ENCODE assay signal across 25 cellular contexts in genomic region chr3:40211579-40211978, GRCh38.
DNase-seq lines count a peak whose midpoint lies in the region; ATAC-seq and TF ChIP-seq lines count a peak whose summit lies in the region.
"Had no signal": no experiment of that assay in that cellular context is flagged by ENCODE, and none has a peak within 500 bp of the region (broad histone marks: within the 10 kb centered on the region; RNA-seq: fewer than 3 reads in every experiment).

No MANE protein-coding gene starts in this region.

- BruUV-seq in Calu3 (replicated peaks; lab: Mats Ljungman, UMichigan) (no TSS peak), PC-3 (replicated peaks; lab: Mats Ljungman, UMichigan) (no TSS peak)

- H3K9me2 ChIP-seq in PC-3 (replicated peaks; ENCODE audit: low read length) (no peaks in the 10 kb centered on the region), hepatocyte (replicated peaks; ENCODE audit: insufficient read depth) (no peaks in the 10 kb centered on the region)

- no peaks in the 10 kb centered on the region for H4K20me1 ChIP-seq in PC-3 (ENCODE audit: low read length)
- H4K20me1 ChIP-seq in hepatocyte (ENCODE audit: insufficient read depth, poor library complexity, severe bottlenecking), result no peaks in the 10 kb centered on the region

- POLR2A ChIA-PET in PC-3 (lab: Charles Lee; ENCODE audit: unreplicated experiment), result interaction anchor here (0.5 kb wide), 1 partner anchor 685 kb away, joined by 10 read pairs; no protein-coding TSS in a partner anchor
- POLR2A ChIA-PET in activated CD4-positive, alpha-beta memory T cell treated with anti-CD3 and anti-CD28 coated beads for 36 hours (lab: Charles Lee), result no interaction called here
- POLR2A ChIA-PET in CD8-positive, alpha-beta memory T cell (lab: Charles Lee), result no interaction called here

- in situ Hi-C loops in brain microvascular endothelial cell (cut with HindIII; ENCODE audit: low pct_ligation_motif_present, low sequenced_read_pairs) (no loop called here), ACHN (cut with HindIII; ENCODE audit: low pct_ligation_motif_present, low pct_unique_long_range_greater_than_20kb, low sequenced_read_pairs) (no loop called here)

- no peak overlapping the region for H3K4me3 Mint-ChIP-seq in Calu3 (ENCODE audit: low read depth, unreplicated experiment)
- no peak overlapping the region for H3K4me3 Mint-ChIP-seq in activated CD4-positive, alpha-beta memory T cell treated with anti-CD3 and anti-CD28 coated beads for 36 hours
- H3K4me3 Mint-ChIP-seq in CD8-positive, alpha-beta memory T cell, result no peak overlapping the region
- H3K4me3 Mint-ChIP-seq: activated CD8-positive, alpha-beta T cell treated with anti-CD3 and anti-CD28 coated beads for 36 hours; activated naive CD8-positive, alpha-beta T cell; CD4-positive, alpha-beta memory T cell; GM23338; neural crest cell; stimulated activated memory B cell treated with anti-CD40 and anti-IgM and Interleukin-4, amounts not matched to agents 10 μg/mL and 1 μg/mL and 100 μg/mL, for 72 hours; T-helper 1 cell treated with Interleukin-12 subunit alpha and Interleukin-12 subunit beta and Interleukin-4 antibody, amounts not matched to agents 30 μg/mL and 1 μg/mL, for 36 hours had no signal

- H3K4me3 ChIP-seq in PC-3 (ENCODE audit: low read length) (no peak overlapping the region), brain microvascular endothelial cell (ENCODE audit: low read depth, low read length) (no peak overlapping the region), foreskin fibroblast (ENCODE audit: low read depth in 1 of 2, low read length in 2 of 2) (no peak overlapping the region), hepatocyte (no peak overlapping the region)
- no peak overlapping the region for H3K4me3 ChIP-seq in CD8-positive, alpha-beta memory T cell (ENCODE audit: low read length)
- H3K4me3 ChIP-seq: gastroesophageal sphincter, GM23338, upper lobe of left lung had no signal

- H3K27me3 ChIP-seq in PC-3 (ENCODE audit: low read length) (peaks cover 20% of the 10 kb centered on the region), brain microvascular endothelial cell (replicated peaks) (no peaks in the 10 kb centered on the region), hepatocyte (no peaks in the 10 kb centered on the region)
- no peaks in the 10 kb centered on the region for H3K27me3 ChIP-seq in CD8-positive, alpha-beta memory T cell (ENCODE audit: insufficient read depth, low read length, poor library complexity, severe bottlenecking)
- H3K27me3 ChIP-seq: gastroesophageal sphincter, upper lobe of left lung had no signal

- H2AFZ ChIP-seq in PC-3 (ENCODE audit: low read length) (no peak overlapping the region), hepatocyte (no peak overlapping the region)
- H2AFZ ChIP-seq: GM23338 had no signal

- intact Hi-C loops in Calu3 (cut with micrococcal nuclease; ENCODE audit: unreplicated experiment), result no loop called here
- intact Hi-C loops in PC-3 (cut with micrococcal nuclease), result no loop called here
- intact Hi-C loops in activated CD4-positive, alpha-beta memory T cell treated with anti-CD3 and anti-CD28 coated beads for 36 hours (cut with micrococcal nuclease), result no loop called here

- CTCF ChIA-PET in Calu3 (lab: Charles Lee) (no interaction called here), PC-3 (lab: Charles Lee) (no interaction called here)
- CTCF ChIA-PET in activated CD4-positive, alpha-beta memory T cell treated with anti-CD3 and anti-CD28 coated beads for 36 hours (lab: Charles Lee), result interaction anchor here (1.2 kb wide), 1 partner anchor 20 kb away, joined by 6 read pairs; no protein-coding TSS in a partner anchor
- CTCF ChIA-PET in CD8-positive, alpha-beta memory T cell (lab: Charles Lee), result interaction anchor here (0.7 kb wide), 1 partner anchor 33 kb away, joined by 3 read pairs; no protein-coding TSS in a partner anchor

- ATAC-seq in PC-3, result peak; percentile 57
- ATAC-seq: activated CD8-positive, alpha-beta T cell treated with anti-CD3 and anti-CD28 coated beads for 36 hours; gastroesophageal sphincter; GM23338; stimulated activated memory B cell treated with anti-CD40 and anti-IgM and Interleukin-4, amounts not matched to agents 10 μg/mL and 1 μg/mL and 100 μg/mL, for 72 hours had no signal

- H3K27ac Mint-ChIP-seq in Calu3 (ENCODE audit: unreplicated experiment), result no peak overlapping the region
- no peak overlapping the region for H3K27ac Mint-ChIP-seq in activated CD4-positive, alpha-beta memory T cell treated with anti-CD3 and anti-CD28 coated beads for 36 hours
- H3K27ac Mint-ChIP-seq in CD8-positive, alpha-beta memory T cell, result no peak overlapping the region
- H3K27ac Mint-ChIP-seq: activated CD8-positive, alpha-beta T cell treated with anti-CD3 and anti-CD28 coated beads for 36 hours; activated naive CD8-positive, alpha-beta T cell; CD4-positive, alpha-beta memory T cell; GM23338; stimulated activated memory B cell treated with anti-CD40 and anti-IgM and Interleukin-4, amounts not matched to agents 10 μg/mL and 1 μg/mL and 100 μg/mL, for 72 hours; T-helper 1 cell treated with Interleukin-12 subunit alpha and Interleukin-12 subunit beta and Interleukin-4 antibody, amounts not matched to agents 30 μg/mL and 1 μg/mL, for 36 hours had no signal

- 87% methylated on average over 4 of the region's 4 CpGs for WGBS in hepatocyte (ENCODE audit: low lambda C conversion rate, missing lambda C conversion rate)

- H3K36me3 ChIP-seq in PC-3 (ENCODE audit: low read depth, low read length), result no peaks in the 10 kb centered on the region
- H3K36me3 ChIP-seq in brain microvascular endothelial cell (replicated peaks), result no peaks in the 10 kb centered on the region
- no peaks in the 10 kb centered on the region for H3K36me3 ChIP-seq in hepatocyte (replicated peaks; ENCODE audit: insufficient read depth, low read depth)
- no peaks in the 10 kb centered on the region for H3K36me3 ChIP-seq in CD8-positive, alpha-beta memory T cell (ENCODE audit: insufficient read depth, low read length)
- H3K36me3 ChIP-seq: upper lobe of left lung had no signal

- H3F3A ChIP-seq in PC-3 (ENCODE audit: low read length, unreplicated experiment), result no peaks in the 10 kb centered on the region

- no peaks in the 10 kb centered on the region for H3K27me3 Mint-ChIP-seq in Calu3 (ENCODE audit: unreplicated experiment)
- no peaks in the 10 kb centered on the region for H3K27me3 Mint-ChIP-seq in activated CD4-positive, alpha-beta memory T cell treated with anti-CD3 and anti-CD28 coated beads for 36 hours
- no peaks in the 10 kb centered on the region for H3K27me3 Mint-ChIP-seq in CD8-positive, alpha-beta memory T cell
- H3K27me3 Mint-ChIP-seq: activated CD8-positive, alpha-beta T cell treated with anti-CD3 and anti-CD28 coated beads for 36 hours; activated naive CD8-positive, alpha-beta T cell; CD4-positive, alpha-beta memory T cell; stimulated activated memory B cell treated with anti-CD40 and anti-IgM and Interleukin-4, amounts not matched to agents 10 μg/mL and 1 μg/mL and 100 μg/mL, for 72 hours had no signal

- H3K36me3 Mint-ChIP-seq in Calu3 (ENCODE audit: insufficient read depth, unreplicated experiment), result no peaks in the 10 kb centered on the region
- H3K36me3 Mint-ChIP-seq in activated CD4-positive, alpha-beta memory T cell treated with anti-CD3 and anti-CD28 coated beads for 36 hours, result no peaks in the 10 kb centered on the region
- H3K36me3 Mint-ChIP-seq in CD8-positive, alpha-beta memory T cell, result no peaks in the 10 kb centered on the region
- H3K36me3 Mint-ChIP-seq: CD4-positive, alpha-beta memory T cell; stimulated activated memory B cell treated with anti-CD40 and anti-IgM and Interleukin-4, amounts not matched to agents 10 μg/mL and 1 μg/mL and 100 μg/mL, for 72 hours had no signal

- TF ChIP-seq CTCF in Calu3 (IDR thresholded peaks at IDR 0.05; ENCODE audit: unreplicated experiment) (no peak), PC-3 (conservative IDR thresholded peaks at IDR 0.05; ENCODE audit: low read depth, low read length) (no peak), brain microvascular endothelial cell (IDR thresholded peaks at IDR 0.05; ENCODE audit: low read depth, low read length, missing control alignments) (no peak), foreskin fibroblast (IDR thresholded peaks at IDR 0.05; ENCODE audit: low read depth, low read length) (no peak), hepatocyte (IDR thresholded peaks at IDR 0.05; ENCODE audit: poor library complexity) (no peak)

- H3K79me2 ChIP-seq in PC-3 (ENCODE audit: low read length) (no peaks in the 10 kb centered on the region), hepatocyte (no peaks in the 10 kb centered on the region)

- no peak overlapping the region for H3K9ac ChIP-seq in PC-3 (ENCODE audit: low read length)

- DNase-seq in Calu3 (peak; percentile 6), PC-3 (peak; percentile 56), brain microvascular endothelial cell (peak; percentile 6), foreskin fibroblast (peak; percentile 26 to 64), hepatocyte (ENCODE audit: low spot score) (no peak), ACHN (no peak)
- no peak for DNase-seq in activated CD4-positive, alpha-beta memory T cell treated with anti-CD3 and anti-CD28 coated beads for 36 hours
- DNase-seq in CD8-positive, alpha-beta memory T cell, result no peak
- DNase-seq: activated CD8-positive, alpha-beta T cell treated with anti-CD3 and anti-CD28 coated beads for 36 hours; activated T-cell treated with anti-CD3 and anti-CD28 coated beads, Interleukin-2, amount 50 U/mL, for 48 hours; CD4-positive, alpha-beta memory T cell; DMS79 treated with DMSO at 0.1 percent for 48 hours; effector memory CD4-positive, alpha-beta T cell; MV-4-11; NCI-H1930; NCI-H524; SHP77 treated with DMSO at 0.1 percent for 48 hours; stimulated activated CD4-positive, alpha-beta T cell treated with anti-CD3 and anti-CD28 coated beads, Interleukin-15, amount 100 ng/mL, for 24 hours; upper lobe of left lung had no signal

- H3K4me1 Mint-ChIP-seq in Calu3 (ENCODE audit: low read depth, unreplicated experiment), result no peaks in the 10 kb centered on the region
- H3K4me1 Mint-ChIP-seq in activated CD4-positive, alpha-beta memory T cell treated with anti-CD3 and anti-CD28 coated beads for 36 hours (ENCODE audit: low read depth), result no peaks in the 10 kb centered on the region
- no peaks in the 10 kb centered on the region for H3K4me1 Mint-ChIP-seq in CD8-positive, alpha-beta memory T cell
- H3K4me1 Mint-ChIP-seq: CD4-positive, alpha-beta memory T cell; GM23338; neural crest cell; stimulated activated memory B cell treated with anti-CD40 and anti-IgM and Interleukin-4, amounts not matched to agents 10 μg/mL and 1 μg/mL and 100 μg/mL, for 72 hours had no signal

- H3K9me3 ChIP-seq in PC-3 (ENCODE audit: low read length) (no peaks in the 10 kb centered on the region), hepatocyte (ENCODE audit: low read depth) (no peaks in the 10 kb centered on the region)
- H3K9me3 ChIP-seq in CD8-positive, alpha-beta memory T cell (ENCODE audit: low read length), result no peaks in the 10 kb centered on the region
- H3K9me3 ChIP-seq: gastroesophageal sphincter, upper lobe of left lung had no signal

- H3K9me3 Mint-ChIP-seq in Calu3 (ENCODE audit: low read depth, unreplicated experiment), result no peaks in the 10 kb centered on the region
- H3K9me3 Mint-ChIP-seq in activated CD4-positive, alpha-beta memory T cell treated with anti-CD3 and anti-CD28 coated beads for 36 hours, result no peaks in the 10 kb centered on the region
- H3K9me3 Mint-ChIP-seq in CD8-positive, alpha-beta memory T cell, result no peaks in the 10 kb centered on the region
- H3K9me3 Mint-ChIP-seq: activated CD8-positive, alpha-beta T cell treated with anti-CD3 and anti-CD28 coated beads for 36 hours; CD4-positive, alpha-beta memory T cell; GM23338; neural crest cell; stimulated activated memory B cell treated with anti-CD40 and anti-IgM and Interleukin-4, amounts not matched to agents 10 μg/mL and 1 μg/mL and 100 μg/mL, for 72 hours; T-helper 1 cell treated with Interleukin-12 subunit alpha and Interleukin-12 subunit beta and Interleukin-4 antibody, amounts not matched to agents 30 μg/mL and 1 μg/mL, for 36 hours had no signal

- H3K4me2 ChIP-seq in PC-3 (ENCODE audit: low read length), result no peak overlapping the region
- H3K4me2 ChIP-seq in hepatocyte, result no peak overlapping the region
- H3K4me2 ChIP-seq: GM23338 had no signal

- H3K4me1 ChIP-seq in PC-3 (ENCODE audit: insufficient read depth, low read length) (no peaks in the 10 kb centered on the region), hepatocyte (ENCODE audit: insufficient read depth) (no peaks in the 10 kb centered on the region)
- no peaks in the 10 kb centered on the region for H3K4me1 ChIP-seq in CD8-positive, alpha-beta memory T cell (ENCODE audit: insufficient read depth, low read length)
- H3K4me1 ChIP-seq: gastroesophageal sphincter, upper lobe of left lung had no signal

- H3K27ac ChIP-seq in PC-3 (ENCODE audit: low read length), result no peak overlapping the region
- H3K27ac ChIP-seq in brain microvascular endothelial cell, result no peak overlapping the region
- no peak overlapping the region for H3K27ac ChIP-seq in hepatocyte
- H3K27ac ChIP-seq in CD8-positive, alpha-beta memory T cell (ENCODE audit: low read depth, low read length), result no peak overlapping the region
- H3K27ac ChIP-seq: gastroesophageal sphincter, upper lobe of left lung had no signal

Comparison
In these comparisons a context has a peak if more than half of its experiments do, and no peak if none do; other contexts are left out.
1. DNase-seq: peak in Calu3 (single experiment), PC-3 (single experiment), brain microvascular endothelial cell (single experiment) and foreskin fibroblast (2 of 2); none in hepatocyte (single experiment), activated CD4-positive, alpha-beta memory T cell treated with anti-CD3 and anti-CD28 coated beads for 36 hours (single experiment), ACHN (single experiment) and CD8-positive, alpha-beta memory T cell (0 of 5).
2. CTCF ChIA-PET loops: an anchor here in activated CD4-positive, alpha-beta memory T cell treated with anti-CD3 and anti-CD28 coated beads for 36 hours (1.2 kb wide) and CD8-positive, alpha-beta memory T cell (0.7 kb wide); none called in Calu3 and PC-3.